ENCODE assay signal across 1 cellular context in genomic region chr17:40648326-40648968, GRCh38.
TF ChIP-seq lines count a peak whose summit lies in the region.

No MANE protein-coding gene starts in this region.

TF ChIP-seq in HCT116, 20 proteins besides CTCF, POLR2A, EP300 and RAD21 (continued from another document):
- TF ChIP-seq YY1 (IDR thresholded peaks at IDR 0.05; ENCODE audit: extremely low read depth, insufficient replicate concordance, low read depth, low read length), result no peak
- no peak for TF ChIP-seq REST (IDR thresholded peaks at IDR 0.05; ENCODE audit: low read depth)
- TF ChIP-seq TCF7L2 (IDR thresholded peaks at IDR 0.05; ENCODE audit: borderline replicate concordance, extremely low read depth, insufficient read depth, insufficient read length), result no peak
- no peak for TF ChIP-seq EGR1 (IDR thresholded peaks at IDR 0.05; ENCODE audit: low read depth)
- TF ChIP-seq MAX (IDR thresholded peaks at IDR 0.05), result no peak
- no peak for TF ChIP-seq EZH2phosphoT487 (IDR thresholded peaks at IDR 0.05; ENCODE audit: borderline replicate concordance)
- TF ChIP-seq CBX3 (IDR thresholded peaks at IDR 0.05; ENCODE audit: low read depth), result no peak
- no peak for TF ChIP-seq ZNF274 (IDR thresholded peaks at IDR 0.05; ENCODE audit: low read depth, low read length)
- no peak for TF ChIP-seq ELF1 (IDR thresholded peaks at IDR 0.05; ENCODE audit: borderline replicate concordance, low read depth)
TF ChIP-seq in HCT116: peak in this region for 0.
